22 cellular contexts compared by ENCODE assay signal in genomic region chr14:33901429-33902155, GRCh38. TPM values are rescaled to one million over a fixed set of nuclear protein-coding genes. Genes with fewer than 3 reads are reported as not detected.
DNase-seq lines count a peak whose midpoint lies in the region; ATAC-seq, FAIRE-seq and TF ChIP-seq lines count a peak whose summit lies in the region.
"Had no signal": no experiment of that assay in that cellular context is flagged by ENCODE, and none has a peak within 500 bp of the region (broad histone marks: within the 10 kb centered on the region; RNA-seq: fewer than 3 reads in every experiment).

No MANE protein-coding gene starts in this region.

- CTCF ChIA-PET in HepG2 (lab: Yijun Ruan, JAX; ENCODE audit: low intra/inter-chr PET ratio, low total read pairs) = no interaction called here

- intact Hi-C loops in HepG2 (cut with micrococcal nuclease; ENCODE audit: unreplicated experiment) (no loop called here), right lobe of liver (cut with DNase I) (no loop called here)

- no peak overlapping the region for H2AFZ ChIP-seq in HepG2 (ENCODE audit: low read length)
- H2AFZ ChIP-seq: GM23248 had no signal

- TF ChIP-seq POLR2A in HepG2 (IDR thresholded peaks at IDR 0.05; ENCODE audit: insufficient read depth in 1 of 2, low read depth in 2 of 2, low read length in 2 of 2) (no peak), right lobe of liver (IDR thresholded peaks at IDR 0.05) (no peak)

- no peak for FAIRE-seq in HepG2 (lab: Jason Lieb, UNC)
- peak; percentile 50 for FAIRE-seq in bronchial epithelial cell (lab: Jason Lieb, UNC)
- FAIRE-seq: A549, G401.6, GM19239 had no signal

- H3K27ac Mint-ChIP-seq in stimulated activated naive B cell treated with anti-CD40 and anti-IgM and Interleukin-4, amounts not matched to agents 10 μg/mL and 1 μg/mL and 100 μg/mL, for 72 hours = peak overlapping the region; percentile 73
- H3K27ac Mint-ChIP-seq: H9, HFFc6 had no signal

- H3K36me3 ChIP-seq in HepG2 (replicated peaks in 1 of 2; ENCODE audit: control insufficient read depth in 1 of 2, insufficient read depth in 2 of 2, low read length in 2 of 2) = no peaks in the 10 kb centered on the region
- H3K36me3 ChIP-seq in right lobe of liver = no peaks in the 10 kb centered on the region
- no peaks in the 10 kb centered on the region for H3K36me3 ChIP-seq in bronchial epithelial cell (ENCODE audit: control insufficient read depth, insufficient read depth, low read length)

- H3K4me3 Mint-ChIP-seq in stimulated activated naive B cell treated with anti-CD40 and anti-IgM and Interleukin-4, amounts not matched to agents 10 μg/mL and 1 μg/mL and 100 μg/mL, for 72 hours = no peak overlapping the region
- H3K4me3 Mint-ChIP-seq: CD4-positive, alpha-beta memory T cell; H9; HFFc6 had no signal

- no peaks in the 10 kb centered on the region for H3K4me1 Mint-ChIP-seq in stimulated activated naive B cell treated with anti-CD40 and anti-IgM and Interleukin-4, amounts not matched to agents 10 μg/mL and 1 μg/mL and 100 μg/mL, for 72 hours
- H3K4me1 Mint-ChIP-seq: H9 had no signal

- H3K9ac ChIP-seq in HepG2 (ENCODE audit: insufficient read depth, low read depth, low read length) = no peak overlapping the region
- H3K9ac ChIP-seq: GM23248 had no signal

- H3K4me3 ChIP-seq in HepG2 (replicated peaks in 1 of 3; ENCODE audit: insufficient read depth in 1 of 3, low read depth in 2 of 3, low read length in 3 of 3) (no peak overlapping the region), right lobe of liver (no peak overlapping the region), bronchial epithelial cell (ENCODE audit: low read depth, low read length) (no peak overlapping the region)
- H3K4me3 ChIP-seq: A549, GM23248 had no signal

- peaks cover 4 to 6% of the 10 kb centered on the region in 2 donors for H3K27me3 Mint-ChIP-seq in stimulated activated naive B cell treated with anti-CD40 and anti-IgM and Interleukin-4, amounts not matched to agents 10 μg/mL and 1 μg/mL and 100 μg/mL, for 72 hours
- H3K27me3 Mint-ChIP-seq: CD4-positive, alpha-beta memory T cell had no signal

- H3K79me2 ChIP-seq in HepG2 (ENCODE audit: insufficient read depth, low read length) = no peaks in the 10 kb centered on the region

- in situ Hi-C loops in HepG2 (cut with HindIII; ENCODE audit: extremely low pct_ligation_motif_present, low pct_unique_long_range_greater_than_20kb) = no loop called here

- TF ChIP-seq EP300 in HepG2 (IDR thresholded peaks at IDR 0.05; ENCODE audit: low read depth in 2 of 2, low read length in 2 of 2) (no peak), HepG2 (CRISPR knock-in tag; IDR thresholded peaks at IDR 0.05; ENCODE audit: borderline replicate concordance) (no peak)

- H3K27ac ChIP-seq in HepG2 (ENCODE audit: extremely low read length, insufficient read depth, low read length) (no peak overlapping the region), right lobe of liver (no peak overlapping the region), substantia nigra (ENCODE audit: low read depth, low read length, poor library complexity, severe bottlenecking) (no peak overlapping the region)
- H3K27ac ChIP-seq: A549, GM23248 had no signal

- ATAC-seq in HepG2 (peak; percentile 11), right lobe of liver (no peak)
- no peak for ATAC-seq in stimulated activated naive B cell treated with anti-CD40 and anti-IgM and Interleukin-4, amounts not matched to agents 10 μg/mL and 1 μg/mL and 100 μg/mL, for 72 hours (replicated peaks)
- ATAC-seq: A549, HCT116 had no signal

- H3K27me3 ChIP-seq in HepG2 (ENCODE audit: control insufficient read depth in 1 of 2, insufficient read depth in 2 of 2, low read length in 2 of 2) (no peaks in the 10 kb centered on the region), right lobe of liver (no peaks in the 10 kb centered on the region), bronchial epithelial cell (ENCODE audit: control insufficient read depth, insufficient read depth, low read length) (no peaks in the 10 kb centered on the region)

- H3K9me3 ChIP-seq in HepG2 (ENCODE audit: low read length) (no peaks in the 10 kb centered on the region), right lobe of liver (no peaks in the 10 kb centered on the region)
- H3K9me3 ChIP-seq: A549 had no signal

- DNase-seq in HepG2 (ENCODE audit: low spot score) (no peak), right lobe of liver (no peak), bronchial epithelial cell (ENCODE audit: low read depth) (no peak), NCI-H1694 (lab: John Stamatoyannopoulos, UW) (no peak), substantia nigra (lab: John Stamatoyannopoulos, UW) (no peak), NOMO-1 (lab: John Stamatoyannopoulos, UW; ENCODE audit: unreplicated experiment in 2 of 2) (no peak)
- no peak for DNase-seq in stimulated activated naive B cell treated with anti-CD40 and anti-IgM and Interleukin-4, amounts not matched to agents 10 μg/mL and 1 μg/mL and 100 μg/mL, for 72 hours
- DNase-seq: 8988T; ACHN; C1 segment of cervical spinal cord; Calu3; CD4-positive, alpha-beta memory T cell; COR-L47; DMS153; DND-41; GM23248; H9; HFFc6 had no signal

- peaks cover 27% of the 10 kb centered on the region for H3K4me1 ChIP-seq in HepG2 (ENCODE audit: insufficient read depth, low read length)
- H3K4me1 ChIP-seq in right lobe of liver = no peaks in the 10 kb centered on the region
- H3K4me1 ChIP-seq: A549 had no signal

- no peaks in the 10 kb centered on the region for H3K36me3 Mint-ChIP-seq in stimulated activated naive B cell treated with anti-CD40 and anti-IgM and Interleukin-4, amounts not matched to agents 10 μg/mL and 1 μg/mL and 100 μg/mL, for 72 hours
- H3K36me3 Mint-ChIP-seq: CD4-positive, alpha-beta memory T cell had no signal

- H3K9me3 Mint-ChIP-seq in stimulated activated naive B cell treated with anti-CD40 and anti-IgM and Interleukin-4, amounts not matched to agents 10 μg/mL and 1 μg/mL and 100 μg/mL, for 72 hours = no peaks in the 10 kb centered on the region
- H3K9me3 Mint-ChIP-seq: CD4-positive, alpha-beta memory T cell; H9 had no signal

- TF ChIP-seq CTCF in HepG2 (CRISPR knock-in tag; IDR thresholded peaks at IDR 0.05) (no peak), right lobe of liver (IDR thresholded peaks at IDR 0.05) (no peak), bronchial epithelial cell (IDR thresholded peaks at IDR 0.05; ENCODE audit: insufficient read depth, low read length, severe bottlenecking) (no peak)

- H4K20me1 ChIP-seq in HepG2 (ENCODE audit: insufficient read depth, low read length) = no peaks in the 10 kb centered on the region

- no peak overlapping the region for H3K4me2 ChIP-seq in HepG2 (ENCODE audit: low read depth, low read length)
- H3K4me2 ChIP-seq: A549 had no signal

- POLR2A ChIA-PET in HepG2 (lab: Yijun Ruan, JAX) = interaction anchor here (1.2 kb wide), 1 partner anchor 8 kb away, joined by 4 read pairs; no protein-coding TSS in a partner anchor

- no peak for TF ChIP-seq RAD21 in HepG2 (CRISPR knock-in tag; IDR thresholded peaks at IDR 0.05)

- no TSS peak for BruUV-seq in HepG2 (replicated peaks; lab: Mats Ljungman, UMichigan)

TF ChIP-seq in HepG2, 621 proteins besides CTCF, POLR2A, EP300 and RAD21 (continues in another document):
- TF ChIP-seq GPBP1L1 (CRISPR knock-in tag; IDR thresholded peaks at IDR 0.05) (no peak), GPN1 (CRISPR knock-in tag; IDR thresholded peaks at IDR 0.05; ENCODE audit: borderline replicate concordance) (no peak), ZNF343 (CRISPR knock-in tag; IDR thresholded peaks at IDR 0.05) (no peak), CENPT (CRISPR knock-in tag; IDR thresholded peaks at IDR 0.05; ENCODE audit: low read depth) (no peak), YEATS2 (CRISPR knock-in tag; IDR thresholded peaks at IDR 0.05; ENCODE audit: borderline replicate concordance) (no peak)

RNA-seq across cellular contexts. Expression of gene EGLN3, which starts 49.3 kb away (rescaled TPM):
- total RNA-seq in HepG2 (2016; rRNA removed; fragmentation: Illumina TruSeq; extraction: Trizol) (0.18 TPM in 2 replicates), right lobe of liver (10 to 100 TPM in 1 of 6 experiments, 1 to 10 TPM in 5; 1.9 to 25.4 (median 2.1) TPM), bronchial epithelial cell (48.7 and 91.7 TPM in 2 replicates)
- total RNA-seq in HepG2 (2016; cell fraction: cytosol; rRNA removed; fragmentation: Illumina TruSeq; extraction: Trizol; ENCODE audit: low read depth) = not detected in 2 replicates
- 0.13 and 0.39 TPM in 2 replicates for total RNA-seq in HepG2 (2016; cell fraction: insoluble cytoplasmic fraction; rRNA removed; fragmentation: Illumina TruSeq; extraction: Trizol)
- total RNA-seq in HepG2 (2016; cell fraction: membrane; rRNA removed; fragmentation: Illumina TruSeq; extraction: Trizol) = 0.07 and 0.12 TPM in 2 replicates
- total RNA-seq in HepG2 (2016; cell fraction: nucleus; rRNA removed; fragmentation: Illumina TruSeq; extraction: Trizol) = not detected in 2 replicates
- 27.3 and 30.1 TPM in 2 replicates for polyA plus RNA-seq in HepG2 (2011; rRNA removed)
- 13.7 and 27.8 TPM in 2 replicates for polyA plus RNA-seq in HepG2 (2011; cell fraction: cytosol; rRNA removed)
- 14.1 and 18.4 TPM in 2 replicates for polyA plus RNA-seq in HepG2 (2011; cell fraction: nucleus; rRNA removed)
- polyA plus RNA-seq in HepG2 (2012) = 89.8 and 101 TPM in 2 replicates
- polyA plus RNA-seq in HepG2 (2016; cell fraction: cytosol; fragmentation: Illumina TruSeq; extraction: Trizol; ENCODE audit: low read depth) = not detected in 2 replicates
- polyA plus RNA-seq in HepG2 (2016; cell fraction: insoluble cytoplasmic fraction; fragmentation: Illumina TruSeq; extraction: Trizol; ENCODE audit: low read depth) = 0.11 and 0.19 TPM in 2 replicates
- 0.17 TPM in 1 of 2 replicates, not detected in the other for polyA plus RNA-seq in HepG2 (2016; cell fraction: membrane; fragmentation: Illumina TruSeq; extraction: Trizol; ENCODE audit: low read depth)
- not detected in 2 replicates for polyA plus RNA-seq in HepG2 (2016; cell fraction: nucleus; fragmentation: Illumina TruSeq; extraction: Trizol; ENCODE audit: insufficient read depth, low read depth)
- 8.9 and 29.0 TPM in 2 replicates for polyA minus RNA-seq in HepG2 (2011; rRNA and poly(A)+ RNA removed; ENCODE audit: low replicate concordance)
- 24.4 and 43.2 TPM in 2 replicates for polyA minus RNA-seq in HepG2 (2011; cell fraction: cytosol; rRNA and poly(A)+ RNA removed)
- 23.8 and 49.0 TPM in 2 replicates for polyA minus RNA-seq in HepG2 (2011; cell fraction: nucleus; rRNA and poly(A)+ RNA removed)
